23 cellular contexts compared by ENCODE assay signal in genomic region chr16:11059588-11059987, GRCh38.
A peak's percentile ranks its signal among the peaks of the same experiment; 100 is the strongest.
DNase-seq lines count a peak whose midpoint lies in the region; ATAC-seq, FAIRE-seq and TF ChIP-seq lines count a peak whose summit lies in the region.
"Had no signal": no experiment of that assay in that cellular context is flagged by ENCODE, and none has a peak within 500 bp of the region (broad histone marks: within the 10 kb centered on the region; RNA-seq: fewer than 3 reads in every experiment).

No MANE protein-coding gene starts in this region.

- H3K27ac ChIP-seq in HepG2 (ENCODE audit: extremely low read length, insufficient read depth, low read length) (no peak overlapping the region), right lobe of liver (no peak overlapping the region), lower lobe of right lung (peak overlapping the region; percentile 65), sigmoid colon (no peak overlapping the region)
- H3K27ac ChIP-seq: C4-2B, HL-60, KMS-11, Peyer's patch, SJCRH30 had no signal

- ATAC-seq in HepG2 (no peak), right lobe of liver (no peak), lower lobe of right lung (no peak), GM18868 (IDR thresholded peaks at IDR 0.05; ENCODE audit: unreplicated experiment) (no peak)

- no peak overlapping the region for H2AFZ ChIP-seq in HepG2 (ENCODE audit: low read length)

- CTCF ChIA-PET in HepG2 (lab: Yijun Ruan, JAX; ENCODE audit: low intra/inter-chr PET ratio, low total read pairs) = no interaction called here

- no peak overlapping the region for H3K4me3 ChIP-seq in HepG2 (replicated peaks in 1 of 3; ENCODE audit: insufficient read depth in 1 of 3, low read depth in 2 of 3, low read length in 3 of 3)
- no peak overlapping the region for H3K4me3 ChIP-seq in right lobe of liver
- no peak overlapping the region for H3K4me3 ChIP-seq in lower lobe of right lung
- no peak overlapping the region for H3K4me3 ChIP-seq in sigmoid colon
- H3K4me3 ChIP-seq: Peyer's patch, SJCRH30 had no signal

- FAIRE-seq in HepG2 (lab: Jason Lieb, UNC) = no peak
- FAIRE-seq: GM19239 had no signal

- TF ChIP-seq CTCF in HepG2 (CRISPR knock-in tag; IDR thresholded peaks at IDR 0.05) (no peak), right lobe of liver (IDR thresholded peaks at IDR 0.05) (no peak), lower lobe of right lung (IDR thresholded peaks at IDR 0.05) (no peak), sigmoid colon (IDR thresholded peaks at IDR 0.05) (no peak)

- H3K79me2 ChIP-seq in HepG2 (ENCODE audit: insufficient read depth, low read length) = no peaks in the 10 kb centered on the region

- H3K4me1 ChIP-seq in HepG2 (ENCODE audit: insufficient read depth, low read length) (peaks cover 17% of the 10 kb centered on the region), right lobe of liver (peaks cover 0 to 15% (median 7%) of the 10 kb centered on the region in 4 donors), lower lobe of right lung (peaks cover 5% of the 10 kb centered on the region), sigmoid colon (no peaks in the 10 kb centered on the region)
- H3K4me1 ChIP-seq: Peyer's patch, SJCRH30 had no signal

- DNase-seq in HepG2 (ENCODE audit: low spot score) (no peak), right lobe of liver (no peak), lower lobe of right lung (no peak), sigmoid colon (peak; percentile 22), activated gamma-delta T cell (lab: John Stamatoyannopoulos, UW) (no peak), anterior cingulate cortex (lab: John Stamatoyannopoulos, UW) (no peak)
- DNase-seq: CD8-positive, alpha-beta memory T cell; DMS153; GF-D8; H7; NCI-H1417; NCI-H1694 treated with DMSO at 0.1 percent for 48 hours; NCI-H2081 treated with DMSO at 0.1 percent for 48 hours; NCI-H2171 treated with DMSO at 0.1 percent for 48 hours; NCI-H446; NCI-H526; SJCRH30 had no signal

- intact Hi-C loops in HepG2 (cut with micrococcal nuclease; ENCODE audit: unreplicated experiment) = no loop called here
- intact Hi-C loops in right lobe of liver (cut with DNase I) = no loop called here
- intact Hi-C loops in lower lobe of right lung (cut with DNase I) = no loop called here
- intact Hi-C loops in sigmoid colon (cut with DNase I) = no loop called here

- no peaks in the 10 kb centered on the region for H4K20me1 ChIP-seq in HepG2 (ENCODE audit: insufficient read depth, low read length)

- no peak overlapping the region for H3K9ac ChIP-seq in HepG2 (ENCODE audit: insufficient read depth, low read depth, low read length)
- H3K9ac ChIP-seq: KMS-11 had no signal

- WGBS in HepG2 (ENCODE audit: low lambda C conversion rate) = 98% methylated on average over 4 of the region's 4 CpGs
- 100% methylated on average over 2 of the region's 4 CpGs for WGBS in right lobe of liver (ENCODE audit: insufficient coverage, low coverage, low lambda C conversion rate, missing lambda C conversion rate)
- WGBS in sigmoid colon, 2 donors = 97 to 98% methylated on average over 4 of the region's 4 CpGs

- in situ Hi-C loops in HepG2 (cut with HindIII; ENCODE audit: extremely low pct_ligation_motif_present, low pct_unique_long_range_greater_than_20kb) = no loop called here

- POLR2A ChIA-PET in HepG2 (lab: Yijun Ruan, JAX) = interaction anchor here (1.3 kb wide), 1 partner anchor 8 kb away, joined by 3 read pairs; no protein-coding TSS in a partner anchor

- no peak for TF ChIP-seq RAD21 in HepG2 (CRISPR knock-in tag; IDR thresholded peaks at IDR 0.05)

- H3K9me3 ChIP-seq in HepG2 (ENCODE audit: low read length) (no peaks in the 10 kb centered on the region), right lobe of liver (no peaks in the 10 kb centered on the region), lower lobe of right lung (no peaks in the 10 kb centered on the region), sigmoid colon (no peaks in the 10 kb centered on the region)
- H3K9me3 ChIP-seq: Peyer's patch, SJCRH30 had no signal

- TF ChIP-seq POLR2A in HepG2 (IDR thresholded peaks at IDR 0.05; ENCODE audit: insufficient read depth in 1 of 2, low read depth in 2 of 2, low read length in 2 of 2) (no peak), right lobe of liver (IDR thresholded peaks at IDR 0.05) (no peak), sigmoid colon (IDR thresholded peaks at IDR 0.05) (no peak)

- no peak overlapping the region for H3K4me2 ChIP-seq in HepG2 (ENCODE audit: low read depth, low read length)
- H3K4me2 ChIP-seq: KMS-11 had no signal

- TF ChIP-seq EP300 in HepG2 (IDR thresholded peaks at IDR 0.05; ENCODE audit: low read depth in 2 of 2, low read length in 2 of 2) (no peak), HepG2 (CRISPR knock-in tag; IDR thresholded peaks at IDR 0.05; ENCODE audit: borderline replicate concordance) (no peak), sigmoid colon (IDR thresholded peaks at IDR 0.05) (no peak)

- H3K36me3 ChIP-seq in HepG2 (replicated peaks in 1 of 2; ENCODE audit: control insufficient read depth in 1 of 2, insufficient read depth in 2 of 2, low read length in 2 of 2) (no peaks in the 10 kb centered on the region; a peak in 1 of 5 replicates), right lobe of liver (peaks cover 0 to 12% (median 0%) of the 10 kb centered on the region in 4 donors), lower lobe of right lung (peaks cover 29% of the 10 kb centered on the region), sigmoid colon (peaks cover 3 to 22% (median 7%) of the 10 kb centered on the region in 4 donors)
- H3K36me3 ChIP-seq: SJCRH30 had no signal

- no TSS peak for BruUV-seq in HepG2 (replicated peaks; lab: Mats Ljungman, UMichigan)

- no peaks in the 10 kb centered on the region for H3K27me3 ChIP-seq in HepG2 (ENCODE audit: control insufficient read depth in 1 of 2, insufficient read depth in 2 of 2, low read length in 2 of 2)
- no peaks in the 10 kb centered on the region for H3K27me3 ChIP-seq in right lobe of liver
- no peaks in the 10 kb centered on the region for H3K27me3 ChIP-seq in lower lobe of right lung (ENCODE audit: low read depth)
- H3K27me3 ChIP-seq in sigmoid colon = no peaks in the 10 kb centered on the region
- H3K27me3 ChIP-seq: Peyer's patch, SJCRH30 had no signal

TF ChIP-seq in HepG2, 621 proteins besides CTCF, POLR2A, EP300 and RAD21:
- TF ChIP-seq ZNF280D (CRISPR knock-in tag; IDR thresholded peaks at IDR 0.05) (no peak), XRCC5 (optimal IDR thresholded peaks at IDR 0.05; ENCODE audit: low read length) (no peak), ZNF629 (CRISPR knock-in tag; conservative IDR thresholded peaks at IDR 0.05) (peak; percentile 81), ZNF782 (CRISPR knock-in tag; IDR thresholded peaks at IDR 0.05; ENCODE audit: borderline replicate concordance) (no peak), BHLHE40 (IDR thresholded peaks at IDR 0.05; ENCODE audit: low read length) (no peak), ZNF652 (CRISPR knock-in tag; IDR thresholded peaks at IDR 0.05; ENCODE audit: borderline replicate concordance, low read depth) (no peak)
